In genomic region chr19:43534811-43535761, GRCh38 we compare ENCODE assay signal across 8 cellular contexts. TPM values are rescaled to one million over a fixed set of nuclear protein-coding genes. Genes with fewer than 3 reads are reported as not detected.
DNase-seq lines count a peak whose midpoint lies in the region; ATAC-seq and TF ChIP-seq lines count a peak whose summit lies in the region.

No MANE protein-coding gene starts in this region.

- H3K36me3 Mint-ChIP-seq in activated B cell treated with CpG ODN at 0.5 μM for 24 hours (ENCODE audit: low read depth): peaks cover 29% of the 10 kb centered on the region

- TF ChIP-seq CTCF in AG09309 (IDR thresholded peaks at IDR 0.05; ENCODE audit: control insufficient read depth, insufficient read depth, low read depth, low read length, missing control alignments) (peak; percentile 71), activated B cell treated with CpG ODN at 0.5 μM for 24 hours (IDR thresholded peaks at IDR 0.05) (no peak), tibial nerve (IDR thresholded peaks at IDR 0.05) (peak; percentile 43 to 75 (median 54))

- ATAC-seq in activated B cell treated with CpG ODN at 0.5 μM for 24 hours (ENCODE audit: low read depth): no peak
- no peak for ATAC-seq in GM18858 (IDR thresholded peaks at IDR 0.05; ENCODE audit: unreplicated experiment)

- TF ChIP-seq EP300 in tibial nerve (IDR thresholded peaks at IDR 0.05): no peak

- POLR2A ChIA-PET in activated B cell treated with CpG ODN at 0.5 μM for 24 hours (lab: Charles Lee): interaction anchor here (0.5 to 2.2 kb wide), 6 partner anchors 13 to 110 kb away, joined by 4 to 12 read pairs (median 6); partner anchors contain the start of gene ZNF428

- H3K4me1 Mint-ChIP-seq in activated B cell treated with CpG ODN at 0.5 μM for 24 hours: peaks cover 19% of the 10 kb centered on the region

- H3K27me3 ChIP-seq in H7 (ENCODE audit: control insufficient read depth, insufficient read depth, low read length) (no peaks in the 10 kb centered on the region), esophagus (ENCODE audit: control insufficient read depth in 1 of 2, insufficient read depth in 2 of 2, low read length in 2 of 2) (no peaks in the 10 kb centered on the region), muscle layer of duodenum (ENCODE audit: low read depth, low read length) (no peaks in the 10 kb centered on the region), tibial nerve (no peaks in the 10 kb centered on the region)

- H3K4me1 ChIP-seq in esophagus (ENCODE audit: control insufficient read depth in 2 of 2, insufficient read depth in 2 of 2, low read length in 1 of 2) (peaks cover 0 to 3% of the 10 kb centered on the region in 2 donors), muscle layer of duodenum (ENCODE audit: control insufficient read depth in 1 of 2, insufficient read depth in 2 of 2, low read length in 2 of 2) (peaks cover 0 to 7% of the 10 kb centered on the region in 2 donors), tibial nerve (peaks cover 0 to 29% (median 15%) of the 10 kb centered on the region in 4 donors)

- H3K27me3 Mint-ChIP-seq in activated B cell treated with CpG ODN at 0.5 μM for 24 hours: no peaks in the 10 kb centered on the region

- peak overlapping the region; percentile 56 for H3K4me3 Mint-ChIP-seq in activated B cell treated with CpG ODN at 0.5 μM for 24 hours

- CTCF ChIA-PET in activated B cell treated with CpG ODN at 0.5 μM for 24 hours (lab: Charles Lee): interaction anchor here (0.8 to 5.9 kb wide), 8 partner anchors 15 to 275 kb away, joined by 3 to 43 read pairs (median 4); partner anchors contain the start of genes IRGQ, XRCC1 and ZNF576

- peaks cover 7% of the 10 kb centered on the region for H3K9me3 Mint-ChIP-seq in activated B cell treated with CpG ODN at 0.5 μM for 24 hours

- peak overlapping the region; percentile 68 for H3K27ac Mint-ChIP-seq in activated B cell treated with CpG ODN at 0.5 μM for 24 hours

- no peak for DNase-seq in AG09309 (ENCODE audit: low read depth)
- peak; percentile 90 for DNase-seq in H7
- DNase-seq in activated B cell treated with CpG ODN at 0.5 μM for 24 hours: peak; percentile 26
- DNase-seq in tibial nerve (ENCODE audit: low spot score in 2 of 2): peak; percentile 36 to 60
- no peak for DNase-seq in HPDE6-E6E7 (ENCODE audit: extremely low spot score)

- H3K27ac ChIP-seq in esophagus (ENCODE audit: low read depth in 2 of 2, low read length in 1 of 2): peak overlapping the region; percentile 8 to 95
- H3K27ac ChIP-seq in muscle layer of duodenum (ENCODE audit: low read length): peak overlapping the region; percentile 53
- H3K27ac ChIP-seq in tibial nerve: peak overlapping the region; percentile 89 to 94 (median 90)

- TF ChIP-seq POLR2A in tibial nerve (IDR thresholded peaks at IDR 0.05): no peak

- H3K9me3 ChIP-seq in esophagus (ENCODE audit: control insufficient read depth in 2 of 2, insufficient read depth in 1 of 2, low read depth in 1 of 2, low read length in 1 of 2): no peaks in the 10 kb centered on the region
- H3K9me3 ChIP-seq in muscle layer of duodenum (ENCODE audit: control insufficient read depth in 1 of 2, low read length in 2 of 2): peaks cover 0 to 8% of the 10 kb centered on the region in 2 donors
- H3K9me3 ChIP-seq in tibial nerve: peaks cover 0 to 14% (median 0%) of the 10 kb centered on the region in 4 donors

- WGBS in esophagus, 2 donors: 56 to 59% methylated on average over 54 to 62 of the region's 62 CpGs
- 52 to 60% methylated on average over 60 to 62 of the region's 62 CpGs for WGBS in tibial nerve, 2 donors

- intact Hi-C loops in activated B cell treated with CpG ODN at 0.5 μM for 24 hours (cut with micrococcal nuclease): loop anchor here (2.0 to 5.0 kb wide), 2 partner anchors 28 to 247 kb away; partner anchors contain the start of gene KCNN4

- H3K36me3 ChIP-seq in H7 (replicated peaks; ENCODE audit: control insufficient read depth, insufficient read depth, low read length): peaks cover 2% of the 10 kb centered on the region
- no peaks in the 10 kb centered on the region for H3K36me3 ChIP-seq in esophagus (ENCODE audit: control insufficient read depth in 2 of 2, insufficient read depth in 2 of 2, low read length in 1 of 2)
- peaks cover 4 to 19% of the 10 kb centered on the region in 2 donors for H3K36me3 ChIP-seq in muscle layer of duodenum (ENCODE audit: control insufficient read depth in 1 of 2, insufficient read depth in 2 of 2, low read length in 2 of 2)
- H3K36me3 ChIP-seq in tibial nerve: peaks cover 0 to 42% (median 0%) of the 10 kb centered on the region in 3 donors

- H3K4me3 ChIP-seq in AG09309 (ENCODE audit: control insufficient read depth, low read depth, low read length) (no peak overlapping the region), H7 (ENCODE audit: insufficient read depth, low read depth, low read length) (no peak overlapping the region), esophagus (ENCODE audit: low read depth in 1 of 2, low read length in 2 of 2) (no peak overlapping the region), muscle layer of duodenum (ENCODE audit: low read depth in 1 of 2, low read length in 2 of 2) (peak overlapping the region; percentile 15 to 69), tibial nerve (no peak overlapping the region)

RNA-seq across cellular contexts. Expression of gene ZNF575, which starts 2.1 kb away (rescaled TPM):
- total RNA-seq in H7 (2014; rRNA removed; shearing (Covaris generic)): not detected in 2 replicates
- total RNA-seq in activated B cell treated with CpG ODN at 0.5 μM for 24 hours: 1.9 and 3.4 TPM in 2 replicates
- polyA plus RNA-seq in esophagus: 1 to 10 TPM in 1 of 2 donors, under 1 TPM in 1; 0.59 to 1.0 TPM
- under 1 TPM in 2 of 4 donors, not detected in 2; 0.60 to 0.63 TPM for total RNA-seq in tibial nerve

RNA-seq across cellular contexts. Expression of gene ETHE1, which starts 8.1 kb away (rescaled TPM):
- 15.0 and 17.0 TPM in 2 replicates for total RNA-seq in H7 (2014; rRNA removed; shearing (Covaris generic))
- total RNA-seq in activated B cell treated with CpG ODN at 0.5 μM for 24 hours: 16.3 and 16.7 TPM in 2 replicates
- 10 to 100 TPM; 50.5 to 78.9 TPM for polyA plus RNA-seq in esophagus
- 10 to 100 TPM; 33.7 to 54.5 (median 41.9) TPM for total RNA-seq in tibial nerve

RNA-seq across cellular contexts. Expression of gene PHLDB3, which starts 30.5 kb away (rescaled TPM):
- 3.5 and 7.9 TPM in 2 replicates for total RNA-seq in H7 (2014; rRNA removed; shearing (Covaris generic))
- total RNA-seq in activated B cell treated with CpG ODN at 0.5 μM for 24 hours (32.2 and 34.5 TPM in 2 replicates), tibial nerve (10 to 100 TPM in 3 of 4 donors, 1 to 10 TPM in 1; 9.8 to 25.5 (median 16.3) TPM)
- 10 to 100 TPM; 58.1 to 70.1 TPM for polyA plus RNA-seq in esophagus

RNA-seq across cellular contexts. Expression of gene XRCC1, which starts 40.2 kb away (rescaled TPM):
- 44.9 and 58.8 TPM in 2 replicates for total RNA-seq in H7 (2014; rRNA removed; shearing (Covaris generic))
- total RNA-seq in activated B cell treated with CpG ODN at 0.5 μM for 24 hours (31.9 and 34.5 TPM in 2 replicates), tibial nerve (10 to 100 TPM; 18.6 to 30.6 (median 25.7) TPM)
- polyA plus RNA-seq in esophagus: 10 to 100 TPM; 13.7 to 14.4 TPM

RNA-seq across cellular contexts. Expression of gene PINLYP, which starts 40.5 kb away (rescaled TPM):
- 4.9 and 6.2 TPM in 2 replicates for total RNA-seq in H7 (2014; rRNA removed; shearing (Covaris generic))
- 1.9 and 2.1 TPM in 2 replicates for total RNA-seq in activated B cell treated with CpG ODN at 0.5 μM for 24 hours
- polyA plus RNA-seq in esophagus: 10 to 100 TPM; 13.5 to 17.6 TPM
- 10 to 100 TPM in 3 of 4 donors, 1 to 10 TPM in 1; 7.5 to 45.7 (median 21.6) TPM for total RNA-seq in tibial nerve

Comparison
In these comparisons a context has a peak if more than half of its experiments do, and no peak if none do; other contexts are left out.
1. DNase-seq: peak in H7 (single experiment), activated B cell treated with CpG ODN at 0.5 μM for 24 hours (single experiment) and tibial nerve (2 of 2); none in AG09309 (single experiment) and HPDE6-E6E7 (single experiment).
2. H3K4me3 ChIP-seq: peak in muscle layer of duodenum (2 of 2); none in AG09309 (single experiment), H7 (single experiment), esophagus (0 of 2) and tibial nerve (0 of 4).
3. Peak in every context shown above with its lines, with median percentiles within 50 percentile points of each other: H3K27ac ChIP-seq.